1 cellular context compared by ENCODE assay signal in the genomic region with DNA sequence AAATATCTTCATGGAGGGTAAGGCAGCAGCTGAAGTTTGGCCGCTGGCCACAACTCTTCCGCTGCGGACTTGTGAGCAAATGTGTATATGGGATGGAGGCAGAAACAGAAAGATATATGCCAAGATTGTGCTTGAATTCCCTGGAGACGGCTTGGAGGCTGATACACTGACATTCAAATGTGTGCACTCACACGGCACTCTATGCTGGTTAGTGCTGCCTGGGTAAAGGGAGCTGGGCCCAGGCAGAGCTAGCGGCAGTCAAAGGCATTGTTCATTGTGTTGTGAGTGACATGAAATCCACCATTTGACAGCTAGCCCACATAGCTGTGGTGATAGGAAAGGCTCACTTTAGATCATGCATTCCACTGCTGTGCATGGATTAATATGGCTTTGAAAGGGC.
TF ChIP-seq lines count a peak whose summit lies in the region.

No MANE protein-coding gene starts in this region.

TF ChIP-seq in WTC11, 78 proteins besides CTCF, POLR2A, EP300 and RAD21 (continued from another document):
- TF ChIP-seq, protein P1, sequence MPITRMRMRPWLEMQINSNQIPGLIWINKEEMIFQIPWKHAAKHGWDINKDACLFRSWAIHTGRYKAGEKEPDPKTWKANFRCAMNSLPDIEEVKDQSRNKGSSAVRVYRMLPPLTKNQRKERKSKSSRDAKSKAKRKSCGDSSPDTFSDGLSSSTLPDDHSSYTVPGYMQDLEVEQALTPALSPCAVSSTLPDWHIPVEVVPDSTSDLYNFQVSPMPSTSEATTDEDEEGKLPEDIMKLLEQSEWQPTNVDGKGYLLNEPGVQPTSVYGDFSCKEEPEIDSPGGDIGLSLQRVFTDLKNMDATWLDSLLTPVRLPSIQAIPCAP (CRISPR knock-in tag; IDR thresholded peaks at IDR 0.05), result no peak
- no peak for TF ChIP-seq ZNF416 (CRISPR knock-in tag; IDR thresholded peaks at IDR 0.05)
- TF ChIP-seq MYBL2 (CRISPR knock-in tag; IDR thresholded peaks at IDR 0.05), result no peak
